Comparison of ENCODE assay signal across 8 cellular contexts in the genomic region with DNA sequence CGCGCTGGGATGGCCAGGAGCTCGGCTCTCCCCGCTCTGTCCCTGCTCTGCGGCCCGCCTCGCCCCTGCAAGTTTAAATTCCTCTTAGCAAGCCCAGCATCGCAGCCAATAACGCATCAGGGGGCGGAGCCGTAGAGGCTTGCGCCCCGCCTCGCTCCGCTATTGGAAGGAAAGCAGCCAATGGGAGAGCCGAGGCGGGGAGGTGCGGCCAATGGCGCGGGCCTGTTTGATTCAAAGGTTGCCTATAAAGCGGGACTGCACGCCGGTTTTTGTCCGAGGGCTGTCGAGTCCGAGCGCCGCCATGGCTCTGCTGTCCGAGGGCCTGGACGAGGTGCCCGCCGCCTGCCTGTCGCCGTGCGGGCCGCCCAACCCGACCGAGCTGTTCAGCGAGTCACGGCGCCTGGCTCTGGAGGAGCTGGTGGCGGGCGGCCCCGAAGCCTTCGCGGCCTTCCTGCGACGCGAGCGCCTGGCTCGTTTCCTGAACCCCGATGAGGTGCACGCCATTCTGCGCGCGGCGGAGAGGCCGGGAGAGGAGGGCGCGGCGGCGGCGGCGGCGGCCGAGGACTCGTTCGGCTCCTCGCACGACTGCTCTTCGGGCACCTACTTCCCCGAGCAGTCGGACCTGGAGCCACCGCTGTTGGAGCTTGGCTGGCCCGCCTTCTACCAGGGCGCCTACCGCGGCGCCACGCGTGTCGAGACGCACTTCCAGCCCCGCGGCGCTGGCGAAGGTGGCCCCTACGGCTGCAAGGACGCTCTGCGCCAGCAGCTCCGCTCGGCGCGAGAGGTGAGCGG. TPM values are rescaled to one million over a fixed set of nuclear protein-coding genes. Genes with fewer than 3 reads are reported as not detected.
A peak's percentile ranks its signal among the peaks of the same experiment; 100 is the strongest.
DNase-seq lines count a peak whose midpoint lies in the region; ATAC-seq and TF ChIP-seq lines count a peak whose summit lies in the region.

TSS of gene FAM83D (plus strand) at position 276 of the 792 bp plus-strand sequence. CDS start at position 302, 26 bp downstream.

- H3K14ac ChIP-seq in IMR-90 (replicated peaks; ENCODE audit: low read depth, low read length), result peak within 1 kb of the TSS; percentile 72

- no peak within 1 kb of the TSS for H2BK20ac ChIP-seq in IMR-90 (ENCODE audit: low read depth, low read length)

- H3K27ac ChIP-seq in IMR-90 (ENCODE audit: insufficient read depth, low read length) (peak within 1 kb of the TSS; percentile 12; the same call in 1 of the 2 replicates), OCI-LY7 (ENCODE audit: low read depth, low read length, poor library complexity, severe bottlenecking) (peak within 1 kb of the TSS; percentile 66)

- BruUV-seq in IMR-90 (replicated peaks; lab: Mats Ljungman, UMichigan) (no TSS peak), OCI-LY7 (replicated peaks; lab: Mats Ljungman, UMichigan) (no TSS peak)

- peak within 1 kb of the TSS; percentile 71 for H3K56ac ChIP-seq in IMR-90 (ENCODE audit: extremely low read depth, insufficient read depth, low read length)

- peaks cover 8% of the 10 kb centered on the region for H3K27me3 ChIP-seq in IMR-90 (ENCODE audit: control insufficient read depth, insufficient read depth, low read length)

- peaks cover 4 to 27% of the 10 kb centered on the region in 2 experiments; a peak in 2 of 4 replicates for H3K79me1 ChIP-seq in IMR-90 (ENCODE audit: low read depth in 1 of 2, low read length in 2 of 2)

- peak; percentile 92 for ATAC-seq in GM21529 (IDR thresholded peaks at IDR 0.05; ENCODE audit: unreplicated experiment)
- peak; percentile 99 for ATAC-seq in IMR-90 (ENCODE audit: low read depth)
- ATAC-seq in mucosa of descending colon, result peak; percentile 97

- H4K5ac ChIP-seq in IMR-90 (ENCODE audit: low read depth, low read length), result no peak within 1 kb of the TSS

- H2AFZ ChIP-seq in IMR-90 (replicated peaks; ENCODE audit: low read length, poor library complexity), result peak within 1 kb of the TSS; percentile 97
- peak within 1 kb of the TSS; percentile 35; the same call in 1 of the 2 replicates for H2AFZ ChIP-seq in OCI-LY7 (ENCODE audit: low read length)

- peak within 1 kb of the TSS; percentile 73 for H3K9ac ChIP-seq in IMR-90 (ENCODE audit: low read depth, low read length)

- H3K9me2 ChIP-seq in OCI-LY7 (ENCODE audit: insufficient read depth, low read length), result no peaks in the 10 kb centered on the region

- H4K20me1 ChIP-seq in IMR-90 (ENCODE audit: insufficient read depth, low read length), result peaks cover 5% of the 10 kb centered on the region; the same call in 1 of the 2 replicates
- peaks cover 21% of the 10 kb centered on the region for H4K20me1 ChIP-seq in OCI-LY7 (ENCODE audit: insufficient read depth, low read length)

- peak within 1 kb of the TSS; percentile 87 for H3K23ac ChIP-seq in IMR-90 (ENCODE audit: low read depth, low read length)

- peak within 1 kb of the TSS; percentile 9 for H2BK5ac ChIP-seq in IMR-90 (ENCODE audit: low read depth, low read length, poor library complexity, severe bottlenecking)

- H3K36me3 ChIP-seq in IMR-90 (ENCODE audit: control insufficient read depth, insufficient read depth, low read length), result no peaks in the 10 kb centered on the region
- H3K36me3 ChIP-seq in OCI-LY7 (ENCODE audit: insufficient read depth, low read length), result peaks cover 45% of the 10 kb centered on the region
- no peaks in the 10 kb centered on the region for H3K36me3 ChIP-seq in mucosa of descending colon (ENCODE audit: low read depth)

- TF ChIP-seq RAD21 in IMR-90 (IDR thresholded peaks at IDR 0.05; ENCODE audit: low read length), result no peak; the same call in none of the 2 replicates

- TF ChIP-seq POLR2A in IMR-90 (IDR thresholded peaks at IDR 0.05; ENCODE audit: low read depth, low read length), result peak; percentile 93

- H3K4me1 ChIP-seq in IMR-90 (ENCODE audit: control insufficient read depth, insufficient read depth, low read length), result peaks cover 5% of the 10 kb centered on the region
- peaks cover 34% of the 10 kb centered on the region for H3K4me1 ChIP-seq in OCI-LY7 (ENCODE audit: insufficient read depth, low read length, poor library complexity, severe bottlenecking)
- H3K4me1 ChIP-seq in mucosa of descending colon (ENCODE audit: low read depth), result peaks cover 12% of the 10 kb centered on the region

- in situ Hi-C loops in IMR-90 (cut with MboI; ENCODE audit: low sequenced_read_pairs), result loop anchor here (10.0 kb wide), 1 partner anchor 118 kb away; no protein-coding TSS in a partner anchor

- POLR2A ChIA-PET in IMR-90 (lab: Charles Lee; ENCODE audit: unreplicated experiment), result interaction anchor here (1.0 kb wide), 1 partner anchor 36 kb away, joined by 5 read pairs; the partner anchor contains the start of gene DHX35
- POLR2A ChIA-PET in OCI-LY7 (lab: Charles Lee), result interaction anchor here (0.6 to 1.3 kb wide), 3 partner anchors 35 to 168 kb away, joined by 3 to 4 read pairs (median 4); no protein-coding TSS in a partner anchor

- DNase-seq in DMS114 treated with DMSO at 0.1 percent for 48 hours (lab: John Stamatoyannopoulos, UW; ENCODE audit: unreplicated experiment) (peak; percentile 90), IMR-90 (peak; percentile 97), OCI-LY7 (ENCODE audit: low spot score) (peak; percentile 99), epithelial cell of esophagus (ENCODE audit: low read depth) (peak; percentile 99), mucosa of descending colon (peak; percentile 96 to 98 (median 98))
- DNase-seq in activated CD8-positive, alpha-beta memory T cell treated with anti-CD3 and anti-CD28 coated beads, Interleukin-2, amount 50 U/mL, for 48 hours, result peak; percentile 99
- DNase-seq in stimulated activated CD8-positive, alpha-beta memory T cell treated with anti-CD3 and anti-CD28 coated beads, Interleukin-4, amount 100 ng/mL, for 1 hour (ENCODE audit: low read depth in 2 of 2, low spot score in 1 of 2), result peak; percentile 75 to 82

- intact Hi-C loops in IMR-90 (cut with micrococcal nuclease) (loop anchor here (1.0 kb wide), 3 partner anchors 36 to 280 kb away; partner anchors contain the start of gene DHX35), OCI-LY7 (cut with micrococcal nuclease; ENCODE audit: unreplicated experiment) (loop anchor here (1.0 kb wide), 2 partner anchors 36 to 122 kb away; partner anchors contain the start of gene DHX35), mucosa of descending colon (cut with DNase I, micrococcal nuclease) (loop anchor here (5.0 to 10.0 kb wide), 2 partner anchors 118 to 121 kb away; no protein-coding TSS in a partner anchor)

- CTCF ChIA-PET in IMR-90 (lab: Yijun Ruan, JAX), result interaction anchor here (0.6 to 1.4 kb wide), 4 partner anchors 36 to 122 kb away, joined by 3 to 5 read pairs (median 4); partner anchors contain the start of gene DHX35
- CTCF ChIA-PET in OCI-LY7 (lab: Charles Lee; ENCODE audit: unreplicated experiment), result interaction anchor here (1.3 kb wide), 1 partner anchor 9 kb away, joined by 3 read pairs; no protein-coding TSS in a partner anchor

- TF ChIP-seq CTCF in IMR-90 (conservative IDR thresholded peaks at IDR 0.05; ENCODE audit: low read depth, low read length), result peak; percentile 83; the same call in 1 of the 2 replicates
- TF ChIP-seq CTCF in OCI-LY7 (conservative IDR thresholded peaks at IDR 0.05; ENCODE audit: low read length), result no peak; the same call in 1 of the 2 replicates
- TF ChIP-seq CTCF in epithelial cell of esophagus (IDR thresholded peaks at IDR 0.05; ENCODE audit: insufficient read depth, low read depth, low read length, missing control alignments), result no peak
- TF ChIP-seq CTCF in mucosa of descending colon (IDR thresholded peaks at IDR 0.05), result no peak

- no peak within 1 kb of the TSS for H2BK15ac ChIP-seq in IMR-90 (ENCODE audit: low read depth, low read length)

- peak within 1 kb of the TSS in 1 of 2 experiments; percentile 43; a peak in 2 of 4 replicates for H4K8ac ChIP-seq in IMR-90 (ENCODE audit: low read depth in 2 of 2, low read length in 2 of 2)

- H3K4me3 ChIP-seq in IMR-90 (ENCODE audit: insufficient read depth, low read depth, low read length), result peak within 1 kb of the TSS; percentile 66
- peak within 1 kb of the TSS; percentile 98 for H3K4me3 ChIP-seq in OCI-LY7 (ENCODE audit: low read depth, low read length, poor library complexity, severe bottlenecking)
- H3K4me3 ChIP-seq in epithelial cell of esophagus (ENCODE audit: low read length), result peak within 1 kb of the TSS; percentile 68
- H3K4me3 ChIP-seq in mucosa of descending colon, result peak within 1 kb of the TSS; percentile 47

- peak within 1 kb of the TSS; percentile 92 for H2AK9ac ChIP-seq in IMR-90 (replicated peaks; ENCODE audit: low read depth, low read length, poor library complexity)

- dilution Hi-C loops in IMR-90 (cut with HindIII; ENCODE audit: low sequenced_read_pairs, unreplicated experiment), result no loop called here

- H2AK5ac ChIP-seq in IMR-90 (ENCODE audit: low read depth, low read length), result no peak within 1 kb of the TSS

- H3K18ac ChIP-seq in IMR-90 (ENCODE audit: low read depth, low read length), result no peak within 1 kb of the TSS

- H3K9me3 ChIP-seq in IMR-90 (ENCODE audit: control insufficient read depth, insufficient read depth, low read length), result no peaks in the 10 kb centered on the region
- H3K9me3 ChIP-seq in OCI-LY7 (ENCODE audit: low read length), result no peaks in the 10 kb centered on the region
- H3K9me3 ChIP-seq in mucosa of descending colon, result no peaks in the 10 kb centered on the region

- no peak within 1 kb of the TSS for H2BK120ac ChIP-seq in IMR-90 (ENCODE audit: low read depth, low read length)

- H3K9me1 ChIP-seq in IMR-90 (ENCODE audit: insufficient read depth, low read length), result peaks cover 8% of the 10 kb centered on the region; the same call in 1 of the 2 replicates

- 1% methylated on average over 54 of the region's 95 CpGs; no CpG with 5 or more reads in 1 of the 2 experiments for whole genome bisulfite sequencing in IMR-90 (ENCODE audit: extremely low coverage in 2 of 2, insufficient read length in 1 of 2), 2 experiments

- H3K4me2 ChIP-seq in IMR-90 (ENCODE audit: low read depth, low read length), result peak within 1 kb of the TSS; percentile 87
- H3K4me2 ChIP-seq in OCI-LY7 (ENCODE audit: low read length), result peak within 1 kb of the TSS; percentile 98

- H4K91ac ChIP-seq in IMR-90 (ENCODE audit: insufficient read depth, low read depth, low read length), result no peak within 1 kb of the TSS; the same call in 1 of the 2 replicates

- peak within 1 kb of the TSS; percentile 16; the same call in 1 of the 2 replicates for H3K4ac ChIP-seq in IMR-90 (ENCODE audit: low read depth, low read length)

- H3K79me2 ChIP-seq in OCI-LY7 (ENCODE audit: insufficient read depth, low read depth, low read length), result peaks cover 51% of the 10 kb centered on the region

TF ChIP-seq in IMR-90, 13 proteins besides CTCF, POLR2A, EP300 and RAD21 (continues in another document):
- TF ChIP-seq MXI1 (IDR thresholded peaks at IDR 0.05; ENCODE audit: borderline replicate concordance, low read depth, low read length), result peak; percentile 98
- no peak for TF ChIP-seq CHD1 (IDR thresholded peaks at IDR 0.05; ENCODE audit: low read depth, low read length)
- TF ChIP-seq SMC3 (IDR thresholded peaks at IDR 0.05; ENCODE audit: low read depth, low read length), result no peak; the same call in none of the 2 replicates

RNA-seq across cellular contexts. Expression of gene FAM83D, which starts in this region (rescaled TPM):
- 20.4 and 23.1 TPM in 2 replicates for total RNA-seq in IMR-90 (2012; rRNA removed)
- 26.4 and 29.6 TPM in 2 replicates for polyA plus RNA-seq in IMR-90 (2012; rRNA removed)
- 19.3 and 28.9 TPM in 2 replicates for polyA plus RNA-seq in IMR-90 (2012; cell fraction: cytosol; rRNA removed)
- polyA plus RNA-seq in IMR-90 (2012; cell fraction: nucleus; rRNA removed; ENCODE audit: low replicate concordance), result 15.9 and 19.1 TPM in 2 replicates
- total RNA-seq in OCI-LY7 (2014; rRNA removed; shearing (Covaris generic)), result 33.2 and 48.2 TPM in 2 replicates
- total RNA-seq in OCI-LY7 (2022), result 32.6 and 32.9 TPM in 2 replicates
- total RNA-seq in mucosa of descending colon, result 10 to 100 TPM in 2 of 3 donors, 1 to 10 TPM in 1; 3.4 to 13.9 (median 13.1) TPM

Comparison
In these comparisons a context has a peak if more than half of its experiments do, and no peak if none do; other contexts are left out.
1. Peak in every context shown above with its lines: DNase-seq, ATAC-seq, H3K4me3 ChIP-seq and H3K27ac ChIP-seq.
2. H3K4me3 ChIP-seq: peak in every context shown above with its lines; median percentile 98 in OCI-LY7; 68 in epithelial cell of esophagus; 66 in IMR-90; 47 in mucosa of descending colon.